8 cellular contexts compared by ENCODE assay signal in genomic region chr16:3457434-3458252, GRCh38. TPM values are rescaled to one million over a fixed set of nuclear protein-coding genes. Genes with fewer than 3 reads are reported as not detected.
DNase-seq lines count a peak whose midpoint lies in the region; ATAC-seq and TF ChIP-seq lines count a peak whose summit lies in the region.

No MANE protein-coding gene starts in this region.

- H3K4me3 Mint-ChIP-seq in activated CD4-positive, alpha-beta T cell treated with anti-CD3 and anti-CD28 coated beads for 36 hours, result peak overlapping the region; percentile 74
- H3K4me3 Mint-ChIP-seq in chondrocyte (ENCODE audit: unreplicated experiment), result peak overlapping the region; percentile 72

- no peaks in the 10 kb centered on the region for H3K9me3 Mint-ChIP-seq in activated CD4-positive, alpha-beta T cell treated with anti-CD3 and anti-CD28 coated beads for 36 hours (ENCODE audit: low read depth)
- H3K9me3 Mint-ChIP-seq in chondrocyte (ENCODE audit: low read depth), result no peaks in the 10 kb centered on the region

- H3K36me3 ChIP-seq in BJ (ENCODE audit: control insufficient read depth, insufficient read depth, low read length), result peaks cover 1% of the 10 kb centered on the region; the same call in 1 of the 2 replicates

- H3K27ac Mint-ChIP-seq in activated CD4-positive, alpha-beta T cell treated with anti-CD3 and anti-CD28 coated beads for 36 hours, result peak overlapping the region; percentile 83
- peak overlapping the region; percentile 87 for H3K27ac Mint-ChIP-seq in chondrocyte (ENCODE audit: unreplicated experiment)

- DNase-seq in BJ (ENCODE audit: low read depth) (no peak), NCI-H345 treated with DMSO at 0.1 percent for 48 hours (lab: John Stamatoyannopoulos, UW; ENCODE audit: unreplicated experiment) (peak; percentile 85), chondrocyte (ENCODE audit: low spot score) (no peak), left colon (peak; percentile 87 to 91)
- peak; percentile 93 for DNase-seq in activated CD4-positive, alpha-beta T cell treated with anti-CD3 and anti-CD28 coated beads for 36 hours
- DNase-seq in stimulated activated CD4-positive, alpha-beta T cell treated with anti-CD3 and anti-CD28 coated beads, Interleukin-1b, Interleukin-23, amount 100 ng/mL, for 4 hours (ENCODE audit: low read depth in 2 of 2), result peak; percentile 79 to 94

- TF ChIP-seq POLR2A in GM19099 (IDR thresholded peaks at IDR 0.05; ENCODE audit: extremely low read depth, insufficient read length, low read depth), result peak; percentile 84

- peaks cover 41% of the 10 kb centered on the region for H3K4me1 Mint-ChIP-seq in activated CD4-positive, alpha-beta T cell treated with anti-CD3 and anti-CD28 coated beads for 36 hours
- peaks cover 49% of the 10 kb centered on the region for H3K4me1 Mint-ChIP-seq in chondrocyte (ENCODE audit: low read depth)

- H3K27me3 ChIP-seq in BJ (ENCODE audit: control insufficient read depth, insufficient read depth, low read length), result no peaks in the 10 kb centered on the region

- peak; percentile 63 for ATAC-seq in HG03378 (IDR thresholded peaks at IDR 0.05; ENCODE audit: unreplicated experiment)
- peak; percentile 86 for ATAC-seq in activated CD4-positive, alpha-beta T cell treated with anti-CD3 and anti-CD28 coated beads for 36 hours
- peak; percentile 84 for ATAC-seq in left colon

- CTCF ChIA-PET in BJ (lab: Yijun Ruan, JAX), result no interaction called here
- CTCF ChIA-PET in activated CD4-positive, alpha-beta T cell treated with anti-CD3 and anti-CD28 coated beads for 36 hours (lab: Charles Lee), result interaction anchor here (1.0 to 1.1 kb wide), 2 partner anchors 13 to 61 kb away, joined by 3 to 6 read pairs; no protein-coding TSS in a partner anchor

- H3K27me3 Mint-ChIP-seq in activated CD4-positive, alpha-beta T cell treated with anti-CD3 and anti-CD28 coated beads for 36 hours, result no peaks in the 10 kb centered on the region
- H3K27me3 Mint-ChIP-seq in chondrocyte (ENCODE audit: low read depth), result no peaks in the 10 kb centered on the region

- H3K4me3 ChIP-seq in BJ (ENCODE audit: low read depth, low read length), result peak overlapping the region; percentile 97

- H3K36me3 Mint-ChIP-seq in activated CD4-positive, alpha-beta T cell treated with anti-CD3 and anti-CD28 coated beads for 36 hours (ENCODE audit: low read depth), result no peaks in the 10 kb centered on the region
- no peaks in the 10 kb centered on the region for H3K36me3 Mint-ChIP-seq in chondrocyte (ENCODE audit: low read depth)

- intact Hi-C loops in activated CD4-positive, alpha-beta T cell treated with anti-CD3 and anti-CD28 coated beads for 36 hours (cut with DNase I, micrococcal nuclease), result loop anchor here (1.0 to 5.0 kb wide), 11 partner anchors 14 to 423 kb away; partner anchors contain the start of genes CLUAP1 (in 2 of the 2), ZNF174 (in 2 of the 2), ZSCAN32 (in 2 of the 2) and CREBBP (in 1 of the 2)
- intact Hi-C loops in left colon (cut with DNase I, micrococcal nuclease), result no loop called here

- POLR2A ChIA-PET in BJ (lab: Charles Lee), result interaction anchor here (0.6 to 0.9 kb wide), 2 partner anchors 14 to 20 kb away, joined by 3 to 10 read pairs; no protein-coding TSS in a partner anchor
- POLR2A ChIA-PET in activated CD4-positive, alpha-beta T cell treated with anti-CD3 and anti-CD28 coated beads for 36 hours (lab: Charles Lee), result interaction anchor here (0.8 to 1.5 kb wide), 2 partner anchors 14 to 22 kb away, joined by 3 to 4 read pairs; partner anchors contain the start of genes NAA60 and ZNF597

- TF ChIP-seq CTCF in BJ (IDR thresholded peaks at IDR 0.05; ENCODE audit: insufficient read depth, low read depth, low read length) (peak; percentile 41), chondrocyte (IDR thresholded peaks at IDR 0.05) (peak; percentile 70)

RNA-seq across cellular contexts. Expression of gene NAA60, which starts 14.2 kb away (rescaled TPM):
- 21.7 and 30.7 TPM in 2 replicates for polyA plus RNA-seq in BJ (2011; rRNA removed)
- 23.6 and 24.9 TPM in 2 replicates for polyA minus RNA-seq in BJ (2011; rRNA and poly(A)+ RNA removed)
- total RNA-seq in activated CD4-positive, alpha-beta T cell treated with anti-CD3 and anti-CD28 coated beads for 36 hours, result 10 to 100 TPM; 25.9 to 38.9 TPM
- total RNA-seq in chondrocyte (46.5 to 51.1 TPM (median 47.2 TPM) in 3 replicates), left colon (10 to 100 TPM; 76.5 to 85.3 TPM)

RNA-seq across cellular contexts. Expression of gene ZNF597, which starts 14.3 kb away (rescaled TPM):
- 0.93 and 1.5 TPM in 2 replicates for polyA plus RNA-seq in BJ (2011; rRNA removed)
- 1.4 and 2.0 TPM in 2 replicates for polyA minus RNA-seq in BJ (2011; rRNA and poly(A)+ RNA removed)
- total RNA-seq in activated CD4-positive, alpha-beta T cell treated with anti-CD3 and anti-CD28 coated beads for 36 hours, result 1 to 10 TPM; 1.9 to 2.4 TPM
- total RNA-seq in chondrocyte (2.0 to 2.7 TPM (median 2.5 TPM) in 3 replicates), left colon (1 to 10 TPM; 1.5 to 1.6 TPM)

RNA-seq across cellular contexts. Expression of gene C16orf90, which starts 37.6 kb away (rescaled TPM):
- not detected in 2 replicates for polyA plus RNA-seq in BJ (2011; rRNA removed)
- 0.26 TPM in 1 of 2 replicates, not detected in the other for polyA minus RNA-seq in BJ (2011; rRNA and poly(A)+ RNA removed)
- not detected for total RNA-seq in activated CD4-positive, alpha-beta T cell treated with anti-CD3 and anti-CD28 coated beads for 36 hours
- total RNA-seq in chondrocyte (not detected in 3 replicates), left colon (not detected)

RNA-seq across cellular contexts. Expression of gene CLUAP1, which starts 43.2 kb away (rescaled TPM):
- polyA plus RNA-seq in BJ (2011; rRNA removed), result 14.7 and 27.0 TPM in 2 replicates
- polyA minus RNA-seq in BJ (2011; rRNA and poly(A)+ RNA removed), result 9.7 and 12.6 TPM in 2 replicates
- 10 to 100 TPM; 20.2 to 21.3 TPM for total RNA-seq in activated CD4-positive, alpha-beta T cell treated with anti-CD3 and anti-CD28 coated beads for 36 hours
- total RNA-seq in chondrocyte, result 19.3 to 21.8 TPM (median 20.6 TPM) in 3 replicates
- 10 to 100 TPM in 1 of 2 donors, 1 to 10 TPM in 1; 9.2 to 11.5 TPM for total RNA-seq in left colon

RNA-seq across cellular contexts. Expression of gene ZNF174, which starts 56.6 kb away (rescaled TPM):
- 10.0 and 10.6 TPM in 2 replicates for polyA plus RNA-seq in BJ (2011; rRNA removed)
- polyA minus RNA-seq in BJ (2011; rRNA and poly(A)+ RNA removed), result 4.6 and 7.5 TPM in 2 replicates
- total RNA-seq in activated CD4-positive, alpha-beta T cell treated with anti-CD3 and anti-CD28 coated beads for 36 hours, result 1 to 10 TPM; 7.4 to 9.5 TPM
- total RNA-seq in chondrocyte (8.7 to 13.8 TPM (median 10.6 TPM) in 3 replicates), left colon (1 to 10 TPM; 7.6 to 7.7 TPM)

Comparison
In these comparisons a context has a peak if more than half of its experiments do, and no peak if none do; other contexts are left out.
1. DNase-seq: peak in NCI-H345 treated with DMSO at 0.1 percent for 48 hours (single experiment), activated CD4-positive, alpha-beta T cell treated with anti-CD3 and anti-CD28 coated beads for 36 hours (single experiment), left colon (2 of 2) and stimulated activated CD4-positive, alpha-beta T cell treated with anti-CD3 and anti-CD28 coated beads, Interleukin-1b, Interleukin-23, amount 100 ng/mL, for 4 hours (2 of 2); none in BJ (single experiment) and chondrocyte (single experiment).
2. intact Hi-C loops: an anchor here in activated CD4-positive, alpha-beta T cell treated with anti-CD3 and anti-CD28 coated beads for 36 hours (1.0 to 5.0 kb wide); none called in left colon.
3. Peak in every context shown above with its lines, with median percentiles within 50 percentile points of each other: ATAC-seq.